In the genomic region with DNA sequence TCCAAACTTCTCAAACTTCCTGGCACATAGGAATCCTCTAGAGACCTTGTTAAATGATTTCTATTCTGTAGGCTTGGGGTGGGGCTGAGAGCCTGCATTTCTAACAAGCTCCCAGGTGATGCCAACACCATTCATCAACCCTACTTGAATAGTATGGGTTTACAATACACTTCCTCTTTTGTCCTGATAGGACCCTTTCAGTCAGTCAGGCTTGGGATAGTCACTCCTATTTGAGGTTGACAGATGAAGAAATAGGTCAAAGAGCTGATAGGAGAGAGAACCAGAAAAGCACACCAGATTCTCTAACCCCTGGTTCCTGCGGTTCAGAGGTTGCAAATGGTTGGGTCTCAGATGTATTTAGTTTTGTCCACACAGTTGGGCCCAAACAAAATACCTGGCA, we compare ENCODE assay signal across 26 cellular contexts.
A peak's percentile ranks its signal among the peaks of the same experiment; 100 is the strongest.
DNase-seq lines count a peak whose midpoint lies in the region; ATAC-seq, FAIRE-seq and TF ChIP-seq lines count a peak whose summit lies in the region.
"Had no signal": no experiment of that assay in that cellular context is flagged by ENCODE, and none has a peak within 500 bp of the region (broad histone marks: within the 10 kb centered on the region; RNA-seq: fewer than 3 reads in every experiment).

No MANE protein-coding gene starts in this region.

- no TSS peak for BruUV-seq in GM12878 (replicated peaks; lab: Mats Ljungman, UMichigan)
- no TSS peak for BruUV-seq in mammary epithelial cell (replicated peaks; lab: Mats Ljungman, UMichigan)

- no peak overlapping the region for H3K4me3 Mint-ChIP-seq in natural killer cell treated with Interleukin-12 subunit alpha and Interleukin-12 subunit beta and Interleukin-15 and Interleukin-18, amount 100 ng/mL, for 72 hours
- H3K4me3 Mint-ChIP-seq: CD4-positive, CD25-positive, alpha-beta regulatory T cell; HFFc6; T-cell had no signal

- no peak overlapping the region for H3K4me2 ChIP-seq in GM12878 (ENCODE audit: control insufficient read depth, insufficient read depth)
- no peak overlapping the region for H3K4me2 ChIP-seq in mammary epithelial cell (ENCODE audit: insufficient read depth, low read depth, low read length)
- H3K4me2 ChIP-seq: BLaER1 had no signal

- H3K27ac Mint-ChIP-seq in natural killer cell treated with Interleukin-12 subunit alpha and Interleukin-12 subunit beta and Interleukin-15 and Interleukin-18, amount 100 ng/mL, for 72 hours: no peak overlapping the region
- H3K27ac Mint-ChIP-seq: CD4-positive, CD25-positive, alpha-beta regulatory T cell; HFFc6; T-cell had no signal

- H3K79me2 ChIP-seq in GM12878 (ENCODE audit: control insufficient read depth, insufficient read depth, low read length) (no peaks in the 10 kb centered on the region), mammary epithelial cell (ENCODE audit: insufficient read depth, low read length) (no peaks in the 10 kb centered on the region)

- peaks cover 25 to 51% of the 10 kb centered on the region in 2 donors for H3K27me3 Mint-ChIP-seq in natural killer cell treated with Interleukin-12 subunit alpha and Interleukin-12 subunit beta and Interleukin-15 and Interleukin-18, amount 100 ng/mL, for 72 hours
- H3K27me3 Mint-ChIP-seq: CD4-positive, CD25-positive, alpha-beta regulatory T cell had no signal

- no peaks in the 10 kb centered on the region for H3K9me3 Mint-ChIP-seq in natural killer cell treated with Interleukin-12 subunit alpha and Interleukin-12 subunit beta and Interleukin-15 and Interleukin-18, amount 100 ng/mL, for 72 hours
- H3K9me3 Mint-ChIP-seq: T-cell had no signal

- dilution Hi-C loops in mammary epithelial cell (cut with HindIII; ENCODE audit: low sequenced_read_pairs): no loop called here

- TF ChIP-seq CTCF in GM12878 (IDR thresholded peaks at IDR 0.05 in 2 of 3, conservative IDR thresholded peaks at IDR 0.05 in 1 of 3; ENCODE audit: control insufficient read depth in 2 of 3, extremely low read depth in 1 of 3, insufficient read depth in 1 of 3, low read depth in 3 of 3, low read length in 3 of 3) (no peak), mammary epithelial cell (conservative IDR thresholded peaks at IDR 0.05 in 1 of 2, IDR thresholded peaks at IDR 0.05 in 1 of 2; ENCODE audit: extremely low read depth in 1 of 2, insufficient read depth in 1 of 2, low read depth in 1 of 2, low read length in 2 of 2) (no peak)

- TF ChIP-seq EP300 in GM12878 (IDR thresholded peaks at IDR 0.05; ENCODE audit: borderline replicate concordance in 1 of 2, control insufficient read depth in 1 of 2, low read depth in 2 of 2, low read length in 2 of 2): no peak

- FAIRE-seq in GM12878 (lab: Jason Lieb, UNC): no peak
- FAIRE-seq: A204.1, D721Med, G401.6, RCC 7860 had no signal

- CTCF ChIA-PET in GM12878 (lab: Yijun Ruan, JAX): interaction anchor here (1.0 kb wide), 1 partner anchor 800 kb away, joined by 3 read pairs; no protein-coding TSS in a partner anchor
- CTCF ChIA-PET in mammary epithelial cell (lab: Charles Lee; ENCODE audit: low non-redundant PET): interaction anchor here (0.6 kb wide), 1 partner anchor 302 kb away, joined by 5 read pairs; no protein-coding TSS in a partner anchor

- SMC1A ChIA-PET in GM12878 (lab: Charles Lee; ENCODE audit: uncharacterized antibody, unreplicated experiment): no interaction called here

- in situ Hi-C loops in GM12878 (cut with MboI): no loop called here
- in situ Hi-C loops in mammary epithelial cell (cut with MboI; ENCODE audit: low sequenced_read_pairs in 2 of 2): no loop called here

- no peak for TF ChIP-seq RAD21 in GM12878 (IDR thresholded peaks at IDR 0.05; ENCODE audit: insufficient read depth, low read depth, low read length)

- intact Hi-C loops in GM12878 (cut with micrococcal nuclease; ENCODE audit: unreplicated experiment): no loop called here
- intact Hi-C loops in mammary epithelial cell (cut with micrococcal nuclease): no loop called here

- no peak overlapping the region for H3K27ac ChIP-seq in GM12878 (ENCODE audit: control insufficient read depth, insufficient read depth)
- no peak overlapping the region for H3K27ac ChIP-seq in mammary epithelial cell (ENCODE audit: insufficient read depth, low read depth, low read length)
- H3K27ac ChIP-seq: BLaER1, SJCRH30 had no signal

- H2AFZ ChIP-seq in GM12878 (ENCODE audit: control insufficient read depth, low read depth, low read length): no peak overlapping the region
- no peak overlapping the region for H2AFZ ChIP-seq in mammary epithelial cell (ENCODE audit: low read depth, low read length)

- RAD21 ChIA-PET in GM12878 (lab: Charles Lee; ENCODE audit: unreplicated experiment): no interaction called here

- DNase-seq in SIG-M5 treated with dmso at 0.1 percent for 504 hours (lab: John Stamatoyannopoulos, UW; ENCODE audit: unreplicated experiment) (peak; percentile 10), SIG-M5 (lab: John Stamatoyannopoulos, UW) (no peak), NOMO-1 treated with DMSO at 0.1 percent for 48 hours (lab: John Stamatoyannopoulos, UW; ENCODE audit: unreplicated experiment) (peak; percentile 79), GM12878 (ENCODE audit: low read depth, low spot score) (no peak), mammary epithelial cell (no peak), retina (no peak), NCI-H1092 (lab: John Stamatoyannopoulos, UW) (no peak)
- DNase-seq in natural killer cell treated with Interleukin-12 subunit alpha and Interleukin-12 subunit beta and Interleukin-15 and Interleukin-18, amount 100 ng/mL, for 72 hours (ENCODE audit: low spot score): no peak
- DNase-seq: CD4-positive, CD25-positive, alpha-beta regulatory T cell; GOT3; HFFc6; KG1; MG63; NCI-H1417; NCI-H1694; NCI-H2029 treated with DMSO at 0.1 percent for 48 hours; NCI-H526; SJCRH30; T-cell had no signal

- H4K20me1 ChIP-seq in GM12878 (ENCODE audit: control insufficient read depth, insufficient read depth) (no peaks in the 10 kb centered on the region), mammary epithelial cell (ENCODE audit: insufficient read depth, low read length) (no peaks in the 10 kb centered on the region)
- H4K20me1 ChIP-seq: BLaER1 had no signal

- H3K4me3 ChIP-seq in GM12878 (no peak overlapping the region), mammary epithelial cell (replicated peaks in 1 of 3; ENCODE audit: insufficient read depth in 1 of 3, low read depth in 2 of 3, low read length in 3 of 3) (no peak overlapping the region)
- H3K4me3 ChIP-seq: BLaER1, HAP-1, MG63, SJCRH30 had no signal

- H3K36me3 Mint-ChIP-seq in natural killer cell treated with Interleukin-12 subunit alpha and Interleukin-12 subunit beta and Interleukin-15 and Interleukin-18, amount 100 ng/mL, for 72 hours: no peaks in the 10 kb centered on the region
- H3K36me3 Mint-ChIP-seq: CD4-positive, CD25-positive, alpha-beta regulatory T cell; T-cell had no signal

- POLR2A ChIA-PET in GM12878 (lab: Charles Lee): no interaction called here

- no peak for ATAC-seq in GM12878
- ATAC-seq in natural killer cell treated with Interleukin-12 subunit alpha and Interleukin-12 subunit beta and Interleukin-15 and Interleukin-18, amount 100 ng/mL, for 72 hours: no peak
- ATAC-seq: SK-N-SH treated with all-trans-retinoic acid at 6 μM for 48 hours, T-cell had no signal

- TF ChIP-seq POLR2A in GM12878 (IDR thresholded peaks at IDR 0.05; ENCODE audit: low read depth, low read length): no peak

- no peak overlapping the region for H3K9ac ChIP-seq in GM12878 (ENCODE audit: control insufficient read depth, insufficient read depth, low read length)
- no peak overlapping the region for H3K9ac ChIP-seq in mammary epithelial cell (ENCODE audit: insufficient read depth, low read length)
- H3K9ac ChIP-seq: BLaER1 had no signal

- H3K4me1 Mint-ChIP-seq in natural killer cell treated with Interleukin-12 subunit alpha and Interleukin-12 subunit beta and Interleukin-15 and Interleukin-18, amount 100 ng/mL, for 72 hours (ENCODE audit: low read depth in 2 of 2): no peaks in the 10 kb centered on the region
- H3K4me1 Mint-ChIP-seq: CD4-positive, CD25-positive, alpha-beta regulatory T cell had no signal

- 83% methylated on average over 1 of the region's 1 CpG for WGBS in GM12878 (ENCODE audit: insufficient coverage, insufficient replicate concordance, low lambda C conversion rate, missing lambda C conversion rate)
- 44% methylated on average over 1 of the region's 1 CpG for WGBS in mammary epithelial cell (ENCODE audit: low coverage, missing lambda C conversion rate)

- H3K36me3 ChIP-seq in GM12878 (ENCODE audit: control insufficient read depth in 2 of 2, insufficient read depth in 2 of 2, low read length in 1 of 2) (no peaks in the 10 kb centered on the region), mammary epithelial cell (ENCODE audit: insufficient read depth, low read length) (no peaks in the 10 kb centered on the region)
- H3K36me3 ChIP-seq: BLaER1, HAP-1, MG63, SJCRH30 had no signal

- H3K9me3 ChIP-seq in GM12878 (replicated peaks; ENCODE audit: control insufficient read depth, insufficient read depth, low read length) (no peaks in the 10 kb centered on the region), mammary epithelial cell (replicated peaks; ENCODE audit: insufficient read depth, low read length) (no peaks in the 10 kb centered on the region)
- H3K9me3 ChIP-seq: BLaER1, HAP-1, MG63, SJCRH30 had no signal

- H3K4me1 ChIP-seq in GM12878 (ENCODE audit: control insufficient read depth, insufficient read depth, low read length): no peaks in the 10 kb centered on the region
- no peaks in the 10 kb centered on the region for H3K4me1 ChIP-seq in mammary epithelial cell (ENCODE audit: insufficient read depth, low read length)
- H3K4me1 ChIP-seq: BLaER1, HAP-1, SJCRH30 had no signal

- H3K27me3 ChIP-seq in GM12878 (replicated peaks in 1 of 2; ENCODE audit: control insufficient read depth in 2 of 2, insufficient read depth in 2 of 2, low read length in 1 of 2) (no peaks in the 10 kb centered on the region), mammary epithelial cell (ENCODE audit: insufficient read depth, low read length) (no peaks in the 10 kb centered on the region)
- H3K27me3 ChIP-seq: BLaER1 had no signal

TF ChIP-seq in GM12878, 131 proteins besides CTCF, POLR2A, EP300 and RAD21:
- TF ChIP-seq PBX3 (IDR thresholded peaks at IDR 0.05; ENCODE audit: insufficient replicate concordance, low read depth, low read length) (no peak), SPI1 (IDR thresholded peaks at IDR 0.05; ENCODE audit: borderline replicate concordance, insufficient read depth, low read depth, low read length) (peak; percentile 46; the same call in 1 of the 2 replicates)

Comparison
In these comparisons a context has a peak if more than half of its experiments do, and no peak if none do; other contexts are left out.
1. DNase-seq: peak in SIG-M5 treated with dmso at 0.1 percent for 504 hours (single experiment) and NOMO-1 treated with DMSO at 0.1 percent for 48 hours (single experiment); none in SIG-M5 (single experiment), GM12878 (single experiment), mammary epithelial cell (single experiment), natural killer cell treated with Interleukin-12 subunit alpha and Interleukin-12 subunit beta and Interleukin-15 and Interleukin-18, amount 100 ng/mL, for 72 hours (single experiment), retina (single experiment) and NCI-H1092 (single experiment).